13 cellular contexts compared by ENCODE assay signal in genomic region chr1:9794081-9794480, GRCh38.
"Had no signal": no experiment of that assay in that cellular context is flagged by ENCODE, and none has a peak within 500 bp of the region (broad histone marks: within the 10 kb centered on the region; RNA-seq: fewer than 3 reads in every experiment).

No MANE protein-coding gene starts in this region.

- H3K36me3 Mint-ChIP-seq: stimulated activated effector memory CD8-positive, alpha-beta T cell treated with anti-CD3 and anti-CD28 coated beads, Interleukin-12 subunit alpha, Interleukin-12 subunit beta, amount 100 ng/mL, for 72 hours had no signal

- H3K36me3 ChIP-seq: right lobe of liver, stomach had no signal

- H3K4me1 ChIP-seq: right lobe of liver had no signal

- H3K27ac ChIP-seq: right lobe of liver, stomach had no signal

- DNase-seq: activated CD8-positive, alpha-beta memory T cell treated with anti-CD3 and anti-CD28 coated beads for 24 hours; activated gamma-delta T cell; activated naive CD8-positive, alpha-beta T cell treated with anti-CD3 and anti-CD28 coated beads for 36 hours; amygdala; effector memory CD8-positive, alpha-beta T cell; foreskin melanocyte; head of caudate nucleus; right lobe of liver; stimulated activated CD4-positive, alpha-beta T cell treated with anti-CD3 and anti-CD28 coated beads, Interleukin-4, amount 100 ng/mL, for 24 hours; stomach; trophoblast cell had no signal

- H3K4me3 Mint-ChIP-seq: activated naive CD8-positive, alpha-beta T cell treated with anti-CD3 and anti-CD28 coated beads for 36 hours; effector memory CD8-positive, alpha-beta T cell; stimulated activated effector memory CD8-positive, alpha-beta T cell treated with anti-CD3 and anti-CD28 coated beads, Interleukin-12 subunit alpha, Interleukin-12 subunit beta, amount 100 ng/mL, for 72 hours had no signal

- H3K27ac Mint-ChIP-seq: activated naive CD8-positive, alpha-beta T cell treated with anti-CD3 and anti-CD28 coated beads for 36 hours; stimulated activated effector memory CD8-positive, alpha-beta T cell treated with anti-CD3 and anti-CD28 coated beads, Interleukin-12 subunit alpha, Interleukin-12 subunit beta, amount 100 ng/mL, for 72 hours had no signal

- ATAC-seq: effector memory CD8-positive, alpha-beta T cell; right lobe of liver; stimulated activated effector memory CD8-positive, alpha-beta T cell treated with anti-CD3 and anti-CD28 coated beads, Interleukin-12 subunit alpha, Interleukin-12 subunit beta, amount 100 ng/mL, for 72 hours had no signal

- H3K9me3 Mint-ChIP-seq: effector memory CD8-positive, alpha-beta T cell; stimulated activated effector memory CD8-positive, alpha-beta T cell treated with anti-CD3 and anti-CD28 coated beads, Interleukin-12 subunit alpha, Interleukin-12 subunit beta, amount 100 ng/mL, for 72 hours had no signal

- H3K27me3 ChIP-seq: right lobe of liver, stomach had no signal

- H3K27me3 Mint-ChIP-seq: activated naive CD8-positive, alpha-beta T cell treated with anti-CD3 and anti-CD28 coated beads for 36 hours; effector memory CD8-positive, alpha-beta T cell had no signal

- H3K4me3 ChIP-seq: lung, right lobe of liver, stomach had no signal

- H3K9me3 ChIP-seq: right lobe of liver, stomach had no signal
